In genomic region chr18:54303408-54303807, GRCh38 we compare ENCODE assay signal across 27 cellular contexts.
"Had no signal": no experiment of that assay in that cellular context is flagged by ENCODE, and none has a peak within 500 bp of the region (broad histone marks: within the 10 kb centered on the region; RNA-seq: fewer than 3 reads in every experiment).

No MANE protein-coding gene starts in this region.

- DNase-seq: naive thymus-derived CD8-positive, alpha-beta T cell; nephron progenitor cell; nucleus accumbens; pancreas; psoas muscle; right cardiac atrium; spleen; stimulated activated CD4-positive, alpha-beta T cell treated with anti-CD3 and anti-CD28 coated beads, Interleukin-12 subunit alpha, Interleukin-12 subunit beta, amount 100 ng/mL, for 4 hours; stimulated activated CD4-positive, alpha-beta T cell treated with anti-CD3 and anti-CD28 coated beads, Interleukin-1b, Interleukin-23, amount 100 ng/mL, for 48 hours; stimulated activated CD4-positive, alpha-beta T cell treated with anti-CD3 and anti-CD28 coated beads, Interleukin-4, amount 100 ng/mL, for 1 hour; stimulated activated CD4-positive, alpha-beta T cell treated with anti-CD3 and anti-CD28 coated beads, Interleukin-4, amount 100 ng/mL, for 4 hours; stimulated activated CD8-positive, alpha-beta memory T cell treated with anti-CD3 and anti-CD28 coated beads, Interleukin-4, amount 100 ng/mL, for 48 hours; stimulated activated naive CD4-positive, alpha-beta T cell; stimulated activated naive CD8-positive, alpha-beta T cell treated with anti-CD3 and anti-CD28 coated beads, Interleukin-15, amount 100 ng/mL, for 72 hours; stimulated activated naive CD8-positive, alpha-beta T cell treated with anti-CD3 and anti-CD28 coated beads, Interleukin-15, Interleukin-2, amounts not matched to agents 100 U/mL and 50 U/mL, for 24 hours; substantia nigra; testis; tibial artery; transverse colon; upper lobe of right lung; uterus had no signal

- H3K4me3 ChIP-seq: pancreas, psoas muscle, skin epidermis, smooth muscle cell, spleen, suprapubic skin, testis, tibial artery, transverse colon, upper lobe of right lung, uterus had no signal

- ATAC-seq: naive thymus-derived CD8-positive, alpha-beta T cell; natural killer cell treated with Interleukin-12 subunit alpha and Interleukin-12 subunit beta and Interleukin-15 and Interleukin-18, amount 100 ng/mL, for 72 hours; pancreas; psoas muscle; right cardiac atrium; sciatic nerve; stimulated activated memory B cell treated with anti-CD40 and anti-IgM and Interleukin-4, amounts not matched to agents 10 μg/mL and 1 μg/mL and 100 μg/mL, for 72 hours; stimulated activated naive CD8-positive, alpha-beta T cell treated with anti-CD3 and anti-CD28 coated beads, Interleukin-15, amount 100 ng/mL, for 72 hours; stimulated activated naive CD8-positive, alpha-beta T cell treated with anti-CD3 and anti-CD28 coated beads, Interleukin-15, Interleukin-2, amounts not matched to agents 100 U/mL and 50 U/mL, for 24 hours; upper lobe of right lung had no signal
